Comparison of ENCODE assay signal across 15 cellular contexts in the genomic region with DNA sequence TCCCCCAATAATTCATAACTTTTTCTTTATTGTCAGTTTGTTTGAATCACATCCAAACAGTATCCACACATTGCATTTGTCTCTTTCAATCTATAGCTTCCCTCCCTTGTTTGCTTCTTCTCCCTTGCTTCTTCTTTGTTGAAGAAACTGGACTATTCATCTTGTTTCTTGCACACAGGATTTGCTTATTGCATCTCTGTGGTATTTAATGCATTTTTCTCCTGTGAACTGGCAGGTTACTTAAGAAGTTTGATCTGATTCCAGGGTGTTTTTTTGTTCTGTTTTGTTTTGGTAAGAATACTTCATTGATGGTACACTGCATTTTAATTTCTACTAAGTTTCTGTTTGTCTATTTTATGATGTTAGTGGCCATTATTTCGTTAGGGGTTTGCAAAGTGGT.
DNase-seq lines count a peak whose midpoint lies in the region; ATAC-seq, FAIRE-seq and TF ChIP-seq lines count a peak whose summit lies in the region.
"Had no signal": no experiment of that assay in that cellular context is flagged by ENCODE, and none has a peak within 500 bp of the region (broad histone marks: within the 10 kb centered on the region; RNA-seq: fewer than 3 reads in every experiment).

No MANE protein-coding gene starts in this region.

- TF ChIP-seq POLR2A in GM12891 (IDR thresholded peaks at IDR 0.05; ENCODE audit: low read depth, low read length), result no peak

- FAIRE-seq in GM12891 (lab: Jason Lieb, UNC), result no peak

- H3K4me1 Mint-ChIP-seq in WTC11, result no peaks in the 10 kb centered on the region

- H3K4me2 ChIP-seq in GM23248 (ENCODE audit: unreplicated experiment), result peak overlapping the region; percentile 64
- H3K4me2 ChIP-seq: KMS-11 had no signal

- H3K27me3 Mint-ChIP-seq in WTC11 (ENCODE audit: low read depth), result no peaks in the 10 kb centered on the region

- H3K9me3 ChIP-seq in GM23248 (ENCODE audit: low read depth), result no peaks in the 10 kb centered on the region
- H3K9me3 ChIP-seq: tibial artery had no signal

- POLR2A ChIA-PET in WTC11 (lab: Charles Lee), result no interaction called here

- peaks cover 11% of the 10 kb centered on the region; the same call in 1 of the 2 replicates for H3F3A ChIP-seq in GM23248 (ENCODE audit: insufficient read depth)

- H3K27me3 ChIP-seq in GM23248 (replicated peaks; ENCODE audit: insufficient read depth), result no peaks in the 10 kb centered on the region
- H3K27me3 ChIP-seq: cardiac muscle cell, tibial artery had no signal

- no peaks in the 10 kb centered on the region for H3K36me3 Mint-ChIP-seq in WTC11

- no peaks in the 10 kb centered on the region for H3K9me2 ChIP-seq in GM23248 (ENCODE audit: insufficient read depth)

- DNase-seq in GM23248 (peak; percentile 89), WTC11 (ENCODE audit: low spot score) (no peak), fibroblast of pulmonary artery (ENCODE audit: low read depth) (peak; percentile 71), GM12891 (ENCODE audit: insufficient read length, low spot score) (no peak), NCI-H2029 treated with DMSO at 0.1 percent for 48 hours (lab: John Stamatoyannopoulos, UW) (no peak), DMS 273 (lab: John Stamatoyannopoulos, UW; ENCODE audit: unreplicated experiment) (no peak)
- DNase-seq: activated CD8-positive, alpha-beta memory T cell treated with anti-CD3 and anti-CD28 coated beads for 24 hours; activated effector memory CD4-positive, alpha-beta T cell treated with anti-CD3 and anti-CD28 coated beads, Interleukin-2, amount 50 U/mL, for 16 hours; H7; head of caudate nucleus; NCI-H526; tibial artery had no signal

- H2AFZ ChIP-seq in GM23248, result no peak overlapping the region

- 50 to 75% methylated on average over 1 of the region's 1 CpG for WGBS in GM23248 (ENCODE audit: low coverage in 1 of 2, low lambda C conversion rate in 2 of 2, missing lambda C conversion rate in 2 of 2), 2 experiments

- no peak overlapping the region for H3K4me3 Mint-ChIP-seq in WTC11

- H3K4me3 ChIP-seq in GM23248, result peak overlapping the region; percentile 50
- H3K4me3 ChIP-seq in fibroblast of pulmonary artery (replicated peaks; ENCODE audit: low read depth, low read length), result no peak overlapping the region
- H3K4me3 ChIP-seq: cardiac muscle cell, tibial artery had no signal

- in situ Hi-C loops in GM23248 (cut with MboI), result no loop called here

- no peaks in the 10 kb centered on the region for H4K20me1 ChIP-seq in GM23248 (ENCODE audit: insufficient read depth)

- peaks cover 30% of the 10 kb centered on the region for H3K4me1 ChIP-seq in GM23248 (ENCODE audit: insufficient read depth)
- H3K4me1 ChIP-seq: tibial artery had no signal

- peak overlapping the region; percentile 55 for H3K27ac ChIP-seq in GM23248
- H3K27ac ChIP-seq: cardiac muscle cell, KMS-11, tibial artery had no signal

- CTCF ChIA-PET in WTC11 (lab: Charles Lee), result no interaction called here

- H3K27ac Mint-ChIP-seq in WTC11, result peak overlapping the region; percentile 15; the same call in 1 of the 2 replicates

- ATAC-seq in WTC11 (no peak), GM19328 (IDR thresholded peaks at IDR 0.05; ENCODE audit: unreplicated experiment) (no peak)

- H3K9me3 Mint-ChIP-seq in WTC11, result no peaks in the 10 kb centered on the region

- TF ChIP-seq CTCF in WTC11 (IDR thresholded peaks at IDR 0.05), result no peak
- TF ChIP-seq CTCF in fibroblast of pulmonary artery (IDR thresholded peaks at IDR 0.05; ENCODE audit: low read length, missing control alignments), result no peak

- peak overlapping the region; percentile 29; the same call in 1 of the 2 replicates for H3K9ac ChIP-seq in GM23248
- H3K9ac ChIP-seq: KMS-11 had no signal

- H3K79me2 ChIP-seq in GM23248 (ENCODE audit: insufficient read depth), result no peaks in the 10 kb centered on the region

- no peaks in the 10 kb centered on the region for H3K36me3 ChIP-seq in GM23248 (ENCODE audit: low read depth)
- H3K36me3 ChIP-seq: cardiac muscle cell, tibial artery had no signal

TF ChIP-seq in WTC11, 78 proteins besides CTCF, POLR2A, EP300 and RAD21 (continues in another document):
- TF ChIP-seq, protein P1, sequence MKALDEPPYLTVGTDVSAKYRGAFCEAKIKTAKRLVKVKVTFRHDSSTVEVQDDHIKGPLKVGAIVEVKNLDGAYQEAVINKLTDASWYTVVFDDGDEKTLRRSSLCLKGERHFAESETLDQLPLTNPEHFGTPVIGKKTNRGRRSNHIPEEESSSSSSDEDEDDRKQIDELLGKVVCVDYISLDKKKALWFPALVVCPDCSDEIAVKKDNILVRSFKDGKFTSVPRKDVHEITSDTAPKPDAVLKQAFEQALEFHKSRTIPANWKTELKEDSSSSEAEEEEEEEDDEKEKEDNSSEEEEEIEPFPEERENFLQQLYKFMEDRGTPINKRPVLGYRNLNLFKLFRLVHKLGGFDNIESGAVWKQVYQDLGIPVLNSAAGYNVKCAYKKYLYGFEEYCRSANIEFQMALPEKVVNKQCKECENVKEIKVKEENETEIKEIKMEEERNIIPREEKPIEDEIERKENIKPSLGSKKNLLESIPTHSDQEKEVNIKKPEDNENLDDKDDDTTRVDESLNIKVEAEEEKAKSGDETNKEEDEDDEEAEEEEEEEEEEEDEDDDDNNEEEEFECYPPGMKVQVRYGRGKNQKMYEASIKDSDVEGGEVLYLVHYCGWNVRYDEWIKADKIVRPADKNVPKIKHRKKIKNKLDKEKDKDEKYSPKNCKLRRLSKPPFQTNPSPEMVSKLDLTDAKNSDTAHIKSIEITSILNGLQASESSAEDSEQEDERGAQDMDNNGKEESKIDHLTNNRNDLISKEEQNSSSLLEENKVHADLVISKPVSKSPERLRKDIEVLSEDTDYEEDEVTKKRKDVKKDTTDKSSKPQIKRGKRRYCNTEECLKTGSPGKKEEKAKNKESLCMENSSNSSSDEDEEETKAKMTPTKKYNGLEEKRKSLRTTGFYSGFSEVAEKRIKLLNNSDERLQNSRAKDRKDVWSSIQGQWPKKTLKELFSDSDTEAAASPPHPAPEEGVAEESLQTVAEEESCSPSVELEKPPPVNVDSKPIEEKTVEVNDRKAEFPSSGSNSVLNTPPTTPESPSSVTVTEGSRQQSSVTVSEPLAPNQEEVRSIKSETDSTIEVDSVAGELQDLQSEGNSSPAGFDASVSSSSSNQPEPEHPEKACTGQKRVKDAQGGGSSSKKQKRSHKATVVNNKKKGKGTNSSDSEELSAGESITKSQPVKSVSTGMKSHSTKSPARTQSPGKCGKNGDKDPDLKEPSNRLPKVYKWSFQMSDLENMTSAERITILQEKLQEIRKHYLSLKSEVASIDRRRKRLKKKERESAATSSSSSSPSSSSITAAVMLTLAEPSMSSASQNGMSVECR (CRISPR knock-in tag; IDR thresholded peaks at IDR 0.05; ENCODE audit: borderline replicate concordance), result no peak
- TF ChIP-seq CREB1 (CRISPR knock-in tag; IDR thresholded peaks at IDR 0.05), result no peak
- TF ChIP-seq JUN (CRISPR knock-in tag; IDR thresholded peaks at IDR 0.05), result no peak
- TF ChIP-seq ZNF317 (CRISPR knock-in tag; IDR thresholded peaks at IDR 0.05; ENCODE audit: borderline replicate concordance, low read depth), result no peak
- no peak for TF ChIP-seq ELF4 (CRISPR knock-in tag; IDR thresholded peaks at IDR 0.05; ENCODE audit: low read depth)

TF ChIP-seq in GM12891, 5 proteins besides CTCF, POLR2A, EP300 and RAD21:
- no peak for TF ChIP-seq SPI1 (IDR thresholded peaks at IDR 0.05; ENCODE audit: low read depth, low read length)
- no peak for TF ChIP-seq PAX5 (IDR thresholded peaks at IDR 0.05; ENCODE audit: insufficient read depth, low read length, severe bottlenecking)
- no peak for TF ChIP-seq POLR2AphosphoS5 (IDR thresholded peaks at IDR 0.05; ENCODE audit: low read depth, low read length)
- TF ChIP-seq POU2F2 (IDR thresholded peaks at IDR 0.05; ENCODE audit: low read depth, low read length), result no peak
- TF ChIP-seq TAF1 (IDR thresholded peaks at IDR 0.05; ENCODE audit: low read depth, low read length), result no peak

Comparison
In these comparisons a context has a peak if more than half of its experiments do, and no peak if none do; other contexts are left out.
1. DNase-seq: peak in GM23248 (single experiment) and fibroblast of pulmonary artery (single experiment); none in WTC11 (single experiment), GM12891 (single experiment), NCI-H2029 treated with DMSO at 0.1 percent for 48 hours (single experiment) and DMS 273 (single experiment).